ENCODE assay signal across 8 cellular contexts in genomic region chr6:139030539-139030938, GRCh38. TPM values are rescaled to one million over a fixed set of nuclear protein-coding genes. Genes with fewer than 3 reads are reported as not detected.
DNase-seq lines count a peak whose midpoint lies in the region; ATAC-seq and TF ChIP-seq lines count a peak whose summit lies in the region.

No MANE protein-coding gene starts in this region.

- peaks cover 14% of the 10 kb centered on the region for H3K36me3 Mint-ChIP-seq in activated T-cell treated with anti-CD3 and anti-CD28 coated beads, Interleukin-2, amount 50 U/mL, for 4 hours (ENCODE audit: insufficient read depth)

- no peaks in the 10 kb centered on the region for H3K9me3 ChIP-seq in HUES48 (ENCODE audit: control insufficient read depth, insufficient read depth, low read length)

- no peak overlapping the region for H3K9ac ChIP-seq in HUES48 (ENCODE audit: low read depth, low read length)

- H3K4me1 ChIP-seq in HUES48 (ENCODE audit: control insufficient read depth, insufficient read depth, low read length) = peaks cover 38% of the 10 kb centered on the region

- no peaks in the 10 kb centered on the region for H3K27me3 Mint-ChIP-seq in activated T-cell treated with anti-CD3 and anti-CD28 coated beads, Interleukin-2, amount 50 U/mL, for 4 hours (ENCODE audit: low read depth)

- peaks cover 25% of the 10 kb centered on the region for H3K4me1 Mint-ChIP-seq in activated T-cell treated with anti-CD3 and anti-CD28 coated beads, Interleukin-2, amount 50 U/mL, for 4 hours (ENCODE audit: low read depth)

- H3K4me3 ChIP-seq in HUES48 (ENCODE audit: low read depth, low read length) (peak overlapping the region; percentile 92), coronary artery (peak overlapping the region; percentile 96)

- H3K27ac ChIP-seq in HUES48 (ENCODE audit: low read depth, low read length) (no peak overlapping the region), coronary artery (no peak overlapping the region)

- H3K4me3 Mint-ChIP-seq in activated T-cell treated with anti-CD3 and anti-CD28 coated beads, Interleukin-2, amount 50 U/mL, for 4 hours = no peak overlapping the region

- TF ChIP-seq POLR2A in GM15510 (IDR thresholded peaks at IDR 0.05; ENCODE audit: borderline replicate concordance, extremely low read depth, insufficient read length) = peak; percentile 24

- DNase-seq in coronary artery (ENCODE audit: low spot score) (no peak), LoVo (ENCODE audit: low spot score) (no peak), AG08396 (ENCODE audit: low spot score) (no peak), NCI-H82 (lab: John Stamatoyannopoulos, UW) (no peak)
- DNase-seq in activated T-cell treated with anti-CD3 and anti-CD28 coated beads, Interleukin-2, amount 50 U/mL, for 4 hours = no peak

- H3K9me3 Mint-ChIP-seq in activated T-cell treated with anti-CD3 and anti-CD28 coated beads, Interleukin-2, amount 50 U/mL, for 4 hours = no peaks in the 10 kb centered on the region

- peaks cover 20% of the 10 kb centered on the region for H3K36me3 ChIP-seq in HUES48 (ENCODE audit: control insufficient read depth, insufficient read depth, low read length)

- no peak for TF ChIP-seq CTCF in coronary artery (IDR thresholded peaks at IDR 0.05)

- ATAC-seq in GM21515 (IDR thresholded peaks at IDR 0.05; ENCODE audit: unreplicated experiment) = peak; percentile 50
- no peak for ATAC-seq in activated T-cell treated with anti-CD3 and anti-CD28 coated beads, Interleukin-2, amount 50 U/mL, for 4 hours

- H3K27me3 ChIP-seq in HUES48 (ENCODE audit: control insufficient read depth, insufficient read depth, low read length) = no peaks in the 10 kb centered on the region

RNA-seq across cellular contexts. Expression of gene ABRACL, which starts 2.0 kb away (rescaled TPM):
- 100 to 1,000 TPM; 161 to 191 (median 176) TPM for total RNA-seq in activated T-cell treated with anti-CD3 and anti-CD28 coated beads, Interleukin-2, amount 50 U/mL, for 4 hours

RNA-seq across cellular contexts. Expression of gene REPS1, which starts 42.5 kb away (rescaled TPM):
- total RNA-seq in activated T-cell treated with anti-CD3 and anti-CD28 coated beads, Interleukin-2, amount 50 U/mL, for 4 hours = 10 to 100 TPM; 58.5 to 62.4 (median 58.6) TPM
